Comparison of ENCODE assay signal across 17 cellular contexts in genomic region chr6:36788768-36789167, GRCh38. TPM values are rescaled to one million over a fixed set of nuclear protein-coding genes. Genes with fewer than 3 reads are reported as not detected.
DNase-seq lines count a peak whose midpoint lies in the region; ATAC-seq, FAIRE-seq and TF ChIP-seq lines count a peak whose summit lies in the region.
"Had no signal": no experiment of that assay in that cellular context is flagged by ENCODE, and none has a peak within 500 bp of the region (broad histone marks: within the 10 kb centered on the region; RNA-seq: fewer than 3 reads in every experiment).

No MANE protein-coding gene starts in this region.

- no peak overlapping the region for H2AFZ ChIP-seq in osteoblast (ENCODE audit: low read length)

- H3K79me2 ChIP-seq in osteoblast (ENCODE audit: insufficient read depth, low read length) = no peaks in the 10 kb centered on the region

- peak; percentile 52 for DNase-seq in stimulated activated CD4-positive, alpha-beta T cell treated with anti-CD3 and anti-CD28 coated beads, Interleukin-15, amount 100 ng/mL, for 24 hours
- DNase-seq in stimulated activated CD4-positive, alpha-beta T cell treated with anti-CD3 and anti-CD28 coated beads, Interleukin-12 subunit alpha, Interleukin-12 subunit beta, amount 100 ng/mL, for 4 hours = no peak
- DNase-seq in activated CD4-positive, alpha-beta T cell treated with anti-CD3 and anti-CD28 coated beads for 48 hours = peak; percentile 55
- no peak for DNase-seq in foreskin keratinocyte
- DNase-seq in urothelium cell line (ENCODE audit: low spot score) = no peak
- no peak for DNase-seq in NCI-H1105 treated with DMSO at 0.1 percent for 48 hours (lab: John Stamatoyannopoulos, UW)
- no peak for DNase-seq in osteoblast (ENCODE audit: insufficient read length, low spot score, missing footprints)
- no peak for DNase-seq in SW 1271 (lab: John Stamatoyannopoulos, UW)
- DNase-seq: BE2C, DND-41, islet precursor cell, KBM-7, NCI-H187 treated with DMSO at 0.1 percent for 48 hours, NCI-H774, SIG-M5 had no signal

- no peak for TF ChIP-seq CTCF in foreskin keratinocyte (conservative IDR thresholded peaks at IDR 0.05)
- no peak for TF ChIP-seq CTCF in osteoblast (IDR thresholded peaks at IDR 0.05; ENCODE audit: extremely low read depth, low read depth, low read length)

- H3K4me2 ChIP-seq in osteoblast (ENCODE audit: insufficient read depth, low read length) = no peak overlapping the region

- peak; percentile 68 for FAIRE-seq in urothelium cell line (lab: Jason Lieb, UNC)

- H4K20me1 ChIP-seq in osteoblast (ENCODE audit: insufficient read depth, low read length) = no peaks in the 10 kb centered on the region

- no peak overlapping the region for H3K4me3 ChIP-seq in osteoblast (ENCODE audit: insufficient read depth, low read length)
- H3K4me3 ChIP-seq: vagina had no signal

- H3K4me1 ChIP-seq in foreskin keratinocyte (no peaks in the 10 kb centered on the region), osteoblast (ENCODE audit: insufficient read depth, low read length) (peaks cover 7% of the 10 kb centered on the region)
- H3K4me1 ChIP-seq: BE2C had no signal

- ATAC-seq in foreskin keratinocyte = peak; percentile 34
- ATAC-seq: stimulated activated memory B cell treated with anti-CD40 and anti-IgM and Interleukin-4, amounts not matched to agents 10 μg/mL and 1 μg/mL and 100 μg/mL, for 72 hours had no signal

- no peaks in the 10 kb centered on the region for H3K9me3 ChIP-seq in osteoblast (ENCODE audit: low read depth, low read length)
- H3K9me3 ChIP-seq: BE2C, vagina had no signal

- no peak overlapping the region for H3K27ac ChIP-seq in foreskin keratinocyte
- no peak overlapping the region for H3K27ac ChIP-seq in osteoblast (ENCODE audit: low read depth, low read length)
- H3K27ac ChIP-seq: vagina had no signal

- H3K27me3 ChIP-seq in foreskin keratinocyte (peaks cover 41% of the 10 kb centered on the region), osteoblast (ENCODE audit: insufficient read depth, low read length) (no peaks in the 10 kb centered on the region)
- H3K27me3 ChIP-seq: BE2C, vagina had no signal

- H3K36me3 ChIP-seq in osteoblast (ENCODE audit: insufficient read depth, low read length) = no peaks in the 10 kb centered on the region
- H3K36me3 ChIP-seq: BE2C, vagina had no signal

RNA-seq across cellular contexts. Expression of gene CPNE5, which starts 50.5 kb away (rescaled TPM):
- total RNA-seq in foreskin keratinocyte = 0.07 TPM in 1 of 2 replicates, not detected in the other
- 0.08 TPM in 1 of 2 replicates, not detected in the other for polyA plus RNA-seq in foreskin keratinocyte
- under 0.01 TPM in 1 of 2 replicates, not detected in the other for total RNA-seq in osteoblast

Comparison
In these comparisons a context has a peak if more than half of its experiments do, and no peak if none do; other contexts are left out.
1. DNase-seq: peak in stimulated activated CD4-positive, alpha-beta T cell treated with anti-CD3 and anti-CD28 coated beads, Interleukin-15, amount 100 ng/mL, for 24 hours (single experiment) and activated CD4-positive, alpha-beta T cell treated with anti-CD3 and anti-CD28 coated beads for 48 hours (single experiment); none in stimulated activated CD4-positive, alpha-beta T cell treated with anti-CD3 and anti-CD28 coated beads, Interleukin-12 subunit alpha, Interleukin-12 subunit beta, amount 100 ng/mL, for 4 hours (single experiment), foreskin keratinocyte (0 of 2), urothelium cell line (single experiment), NCI-H1105 treated with DMSO at 0.1 percent for 48 hours (single experiment), osteoblast (single experiment) and SW 1271 (0 of 2).